In the genomic region with DNA sequence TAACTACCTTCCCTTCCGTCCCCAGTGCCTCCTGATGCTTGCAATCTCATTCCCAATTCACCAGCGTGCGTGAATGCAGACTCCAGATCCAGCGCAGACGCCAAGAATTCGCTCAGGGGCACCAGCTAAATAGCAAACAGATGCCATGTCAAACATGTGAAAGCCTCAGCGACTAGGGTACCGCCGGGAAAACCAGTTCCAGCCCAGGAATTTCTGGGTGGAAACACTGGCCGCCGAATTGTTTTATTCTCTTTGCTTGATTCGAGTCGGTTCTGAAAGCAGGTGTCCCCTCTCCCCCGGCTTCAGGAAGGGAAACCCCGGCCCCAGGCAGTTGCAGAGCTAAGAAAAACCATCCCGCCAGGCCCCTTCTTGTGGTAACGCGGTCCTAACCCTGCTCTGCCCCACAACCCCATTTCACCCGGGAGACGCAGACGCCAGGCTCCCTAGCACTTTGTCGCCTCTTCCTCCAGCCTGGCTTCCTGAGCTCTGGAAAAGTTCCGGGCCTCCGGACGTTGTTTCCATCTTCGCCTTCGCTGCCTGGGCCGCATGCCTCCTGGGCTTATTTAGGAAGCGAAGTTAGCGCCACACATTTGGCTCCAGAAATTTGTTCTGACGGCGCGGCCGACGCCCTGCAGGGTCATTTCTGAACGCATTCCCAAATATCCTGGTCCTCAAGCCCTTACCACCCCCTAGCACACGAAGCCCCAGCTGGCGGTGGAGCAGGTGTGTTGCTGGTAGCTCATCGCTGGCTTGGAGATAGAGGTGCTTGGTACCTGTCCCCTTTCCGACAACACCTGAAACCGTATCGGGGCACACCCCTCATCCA, we compare ENCODE assay signal across 12 cellular contexts. TPM values are rescaled to one million over a fixed set of nuclear protein-coding genes. Genes with fewer than 3 reads are reported as not detected.
DNase-seq lines count a peak whose midpoint lies in the region; ATAC-seq, FAIRE-seq and TF ChIP-seq lines count a peak whose summit lies in the region.
"Had no signal": no experiment of that assay in that cellular context is flagged by ENCODE, and none has a peak within 500 bp of the region (broad histone marks: within the 10 kb centered on the region; RNA-seq: fewer than 3 reads in every experiment).

No MANE protein-coding gene starts in this region.

- ATAC-seq in activated naive CD8-positive, alpha-beta T cell treated with anti-CD3 and anti-CD28 coated beads, Interleukin-2, amount 50 U/mL, for 24 hours, result no peak
- no peak for ATAC-seq in body of pancreas
- ATAC-seq: K562 had no signal

- H3K27ac Mint-ChIP-seq in activated naive CD8-positive, alpha-beta T cell treated with anti-CD3 and anti-CD28 coated beads, Interleukin-2, amount 50 U/mL, for 24 hours, result no peak overlapping the region
- no peak overlapping the region for H3K27ac Mint-ChIP-seq in activated naive CD4-positive, alpha-beta T cell treated with anti-CD3 and anti-CD28 coated beads for 36 hours
- H3K27ac Mint-ChIP-seq: activated CD4-positive, alpha-beta memory T cell treated with anti-CD3 and anti-CD28 coated beads for 36 hours had no signal

- H3K36me3 Mint-ChIP-seq in activated naive CD8-positive, alpha-beta T cell treated with anti-CD3 and anti-CD28 coated beads, Interleukin-2, amount 50 U/mL, for 24 hours (ENCODE audit: low read depth), result no peaks in the 10 kb centered on the region
- no peaks in the 10 kb centered on the region for H3K36me3 Mint-ChIP-seq in activated naive CD4-positive, alpha-beta T cell treated with anti-CD3 and anti-CD28 coated beads for 36 hours (ENCODE audit: low read depth)
- H3K36me3 Mint-ChIP-seq: activated CD4-positive, alpha-beta memory T cell treated with anti-CD3 and anti-CD28 coated beads for 36 hours had no signal

- H3K27me3 Mint-ChIP-seq in activated naive CD8-positive, alpha-beta T cell treated with anti-CD3 and anti-CD28 coated beads, Interleukin-2, amount 50 U/mL, for 24 hours, result peaks cover 59% of the 10 kb centered on the region
- H3K27me3 Mint-ChIP-seq in activated naive CD4-positive, alpha-beta T cell treated with anti-CD3 and anti-CD28 coated beads for 36 hours (ENCODE audit: low read depth), result peaks cover 54% of the 10 kb centered on the region

- DNase-seq in H7 (peak; percentile 40), hepatic stellate cell (ENCODE audit: low spot score) (peak; percentile 43), body of pancreas (no peak), activated gamma-delta T cell (lab: John Stamatoyannopoulos, UW) (no peak), GM12891 (ENCODE audit: insufficient read length, low spot score) (no peak)
- DNase-seq in activated naive CD8-positive, alpha-beta T cell treated with anti-CD3 and anti-CD28 coated beads, Interleukin-2, amount 50 U/mL, for 24 hours, result no peak
- DNase-seq in activated naive CD4-positive, alpha-beta T cell treated with anti-CD3 and anti-CD28 coated beads for 36 hours, result no peak
- DNase-seq: activated CD4-positive, alpha-beta memory T cell treated with anti-CD3 and anti-CD28 coated beads for 36 hours; midbrain had no signal

- CTCF ChIA-PET in activated naive CD4-positive, alpha-beta T cell treated with anti-CD3 and anti-CD28 coated beads for 36 hours (lab: Charles Lee), result interaction anchor here (1.0 kb wide), 1 partner anchor 11 kb away, joined by 7 read pairs; no protein-coding TSS in a partner anchor

- intact Hi-C loops in body of pancreas (cut with DNase I), result no loop called here
- intact Hi-C loops in activated naive CD4-positive, alpha-beta T cell treated with anti-CD3 and anti-CD28 coated beads for 36 hours (cut with micrococcal nuclease), result loop anchor here (5.0 kb wide), 1 partner anchor 334 kb away; the partner anchor contains the start of gene TMED7

- peak overlapping the region; percentile 34; the same call in 1 of the 2 replicates for H3K4me3 ChIP-seq in H7 (ENCODE audit: insufficient read depth, low read depth, low read length)
- peak overlapping the region; percentile 1 to 29 (median 16) for H3K4me3 ChIP-seq in skeletal muscle tissue (ENCODE audit: low read length in 3 of 3)
- H3K4me3 ChIP-seq in body of pancreas, result no peak overlapping the region
- H3K4me3 ChIP-seq: K562 had no signal

- no peak for FAIRE-seq in GM12891 (lab: Jason Lieb, UNC)
- FAIRE-seq: K562 had no signal

- no peaks in the 10 kb centered on the region for H3K9me3 Mint-ChIP-seq in activated naive CD8-positive, alpha-beta T cell treated with anti-CD3 and anti-CD28 coated beads, Interleukin-2, amount 50 U/mL, for 24 hours
- no peaks in the 10 kb centered on the region for H3K9me3 Mint-ChIP-seq in activated naive CD4-positive, alpha-beta T cell treated with anti-CD3 and anti-CD28 coated beads for 36 hours
- H3K9me3 Mint-ChIP-seq: activated CD4-positive, alpha-beta memory T cell treated with anti-CD3 and anti-CD28 coated beads for 36 hours had no signal

- H3K4me1 ChIP-seq in skeletal muscle tissue (ENCODE audit: control insufficient read depth in 3 of 3, insufficient read depth in 3 of 3, low read length in 3 of 3) (peaks cover 2 to 16% (median 5%) of the 10 kb centered on the region in 3 donors), body of pancreas (peaks cover 19% of the 10 kb centered on the region)

- H3K9ac ChIP-seq in skeletal muscle tissue (ENCODE audit: low read depth in 1 of 3, low read length in 3 of 3), result no peak overlapping the region

- no peak overlapping the region for H3K27ac ChIP-seq in skeletal muscle tissue (ENCODE audit: low read depth, low read length)
- H3K27ac ChIP-seq in body of pancreas, result no peak overlapping the region

- 26 to 38% methylated on average over 20 to 42 of the region's 42 CpGs for WGBS in body of pancreas, 2 donors

- H3K36me3 ChIP-seq in H7 (replicated peaks; ENCODE audit: control insufficient read depth, insufficient read depth, low read length) (no peaks in the 10 kb centered on the region), skeletal muscle tissue (ENCODE audit: control insufficient read depth in 3 of 3, insufficient read depth in 3 of 3, low read length in 3 of 3) (no peaks in the 10 kb centered on the region), body of pancreas (replicated peaks in 1 of 2; ENCODE audit: insufficient read depth in 1 of 2, low read depth in 2 of 2) (no peaks in the 10 kb centered on the region)

- H3K4me3 Mint-ChIP-seq in activated naive CD8-positive, alpha-beta T cell treated with anti-CD3 and anti-CD28 coated beads, Interleukin-2, amount 50 U/mL, for 24 hours, result peak overlapping the region; percentile 28
- H3K4me3 Mint-ChIP-seq in activated naive CD4-positive, alpha-beta T cell treated with anti-CD3 and anti-CD28 coated beads for 36 hours, result no peak overlapping the region
- H3K4me3 Mint-ChIP-seq: activated CD4-positive, alpha-beta memory T cell treated with anti-CD3 and anti-CD28 coated beads for 36 hours had no signal

- peaks cover 9% of the 10 kb centered on the region for H3K4me1 Mint-ChIP-seq in activated naive CD8-positive, alpha-beta T cell treated with anti-CD3 and anti-CD28 coated beads, Interleukin-2, amount 50 U/mL, for 24 hours
- peaks cover 9% of the 10 kb centered on the region for H3K4me1 Mint-ChIP-seq in activated naive CD4-positive, alpha-beta T cell treated with anti-CD3 and anti-CD28 coated beads for 36 hours (ENCODE audit: low read depth)

- peaks cover 41% of the 10 kb centered on the region; the same call in 1 of the 2 replicates for H3K27me3 ChIP-seq in H7 (ENCODE audit: control insufficient read depth, insufficient read depth, low read length)
- H3K27me3 ChIP-seq in skeletal muscle tissue (ENCODE audit: control insufficient read depth in 3 of 3, insufficient read depth in 3 of 3, low read length in 3 of 3), result peaks cover 27 to 40% (median 32%) of the 10 kb centered on the region in 3 donors
- H3K27me3 ChIP-seq in body of pancreas, result peaks cover 0 to 17% of the 10 kb centered on the region in 2 donors

- TF ChIP-seq CTCF in body of pancreas (IDR thresholded peaks at IDR 0.05), result no peak

- H3K9me3 ChIP-seq in skeletal muscle tissue (ENCODE audit: control insufficient read depth in 3 of 3, low read length in 3 of 3) (no peaks in the 10 kb centered on the region), body of pancreas (no peaks in the 10 kb centered on the region)

- TF ChIP-seq POLR2A in body of pancreas (IDR thresholded peaks at IDR 0.05), result no peak
- TF ChIP-seq POLR2A in GM12891 (IDR thresholded peaks at IDR 0.05; ENCODE audit: low read depth, low read length), result no peak

TF ChIP-seq in GM12891, 5 proteins besides CTCF, POLR2A, EP300 and RAD21:
- TF ChIP-seq POU2F2 (IDR thresholded peaks at IDR 0.05; ENCODE audit: low read depth, low read length), result no peak
- no peak for TF ChIP-seq POLR2AphosphoS5 (IDR thresholded peaks at IDR 0.05; ENCODE audit: low read depth, low read length)
- TF ChIP-seq SPI1 (IDR thresholded peaks at IDR 0.05; ENCODE audit: low read depth, low read length), result no peak
- no peak for TF ChIP-seq TAF1 (IDR thresholded peaks at IDR 0.05; ENCODE audit: low read depth, low read length)
- TF ChIP-seq PAX5 (IDR thresholded peaks at IDR 0.05; ENCODE audit: insufficient read depth, low read length, severe bottlenecking), result no peak

RNA-seq across cellular contexts. Expression of gene LVRN, which starts 0.6 kb away (rescaled TPM):
- total RNA-seq in H7 (2014; rRNA removed; shearing (Covaris generic)), result 0.15 and 1.2 TPM in 2 replicates
- 1.6 TPM for total RNA-seq in skeletal muscle tissue
- 1 to 10 TPM in 1 of 2 donors, under 1 TPM in 1; 0.52 to 2.0 TPM for total RNA-seq in body of pancreas
- not detected for total RNA-seq in activated naive CD4-positive, alpha-beta T cell treated with anti-CD3 and anti-CD28 coated beads for 36 hours
- 0.30 TPM for polyA plus RNA-seq in GM12891 (2012; ENCODE audit: low read depth, missing spikeins)
- total RNA-seq: OCI-LY7 had no signal

Comparison
In these comparisons a context has a peak if more than half of its experiments do, and no peak if none do; other contexts are left out.
1. DNase-seq: peak in H7 (single experiment) and hepatic stellate cell (single experiment); none in activated naive CD8-positive, alpha-beta T cell treated with anti-CD3 and anti-CD28 coated beads, Interleukin-2, amount 50 U/mL, for 24 hours (single experiment), body of pancreas (0 of 4), activated gamma-delta T cell (single experiment), activated naive CD4-positive, alpha-beta T cell treated with anti-CD3 and anti-CD28 coated beads for 36 hours (single experiment) and GM12891 (single experiment).
2. H3K4me3 ChIP-seq: peak in H7 (single experiment) and skeletal muscle tissue (3 of 3); none in body of pancreas (0 of 2).